Comparison of ENCODE assay signal across 1 cellular context in the genomic region with DNA sequence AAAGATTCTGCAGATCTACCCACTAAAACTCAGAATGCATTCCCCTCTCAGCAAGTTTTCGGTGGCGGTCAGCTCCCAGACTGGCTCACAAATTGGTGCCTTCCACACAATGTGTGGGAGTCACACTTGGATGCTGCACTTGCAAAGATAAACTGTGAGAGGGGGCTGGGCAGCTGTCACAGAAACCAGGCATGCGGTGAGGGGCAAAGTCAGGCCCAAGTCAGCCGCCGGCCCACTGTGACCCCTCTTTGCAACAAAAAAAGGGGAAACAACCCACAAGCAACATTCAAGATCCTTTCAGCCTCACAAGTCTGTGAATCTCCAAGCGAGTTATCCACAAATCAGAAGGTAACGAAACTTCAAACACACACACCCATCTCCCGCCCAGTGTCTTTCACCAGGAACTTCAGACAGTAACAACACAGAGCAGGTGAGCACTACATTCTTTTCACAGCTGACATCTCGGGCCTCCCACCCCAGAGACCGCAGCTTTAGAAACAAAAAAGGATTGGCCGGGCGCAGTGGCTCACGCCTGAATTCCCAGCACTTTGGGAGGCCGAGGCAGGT.
TF ChIP-seq lines count a peak whose summit lies in the region.

No MANE protein-coding gene starts in this region.

TF ChIP-seq in SK-N-SH, 30 proteins besides CTCF, POLR2A, EP300 and RAD21 (continued from another document):
- TF ChIP-seq MEF2A (IDR thresholded peaks at IDR 0.05; ENCODE audit: borderline replicate concordance, low read depth) (no peak), IRF3 (IDR thresholded peaks at IDR 0.05; ENCODE audit: low read depth, low read length) (no peak), MXI1 (IDR thresholded peaks at IDR 0.05; ENCODE audit: low read depth, low read length) (no peak), NRF1 (IDR thresholded peaks at IDR 0.05; ENCODE audit: low read depth, low read length) (no peak), TCF12 (IDR thresholded peaks at IDR 0.05) (no peak), SMC3 (IDR thresholded peaks at IDR 0.05; ENCODE audit: low read depth, low read length) (no peak), POLR2AphosphoS5 (IDR thresholded peaks at IDR 0.05; ENCODE audit: low read depth, low read length) (no peak), RCOR1 (IDR thresholded peaks at IDR 0.05; ENCODE audit: low read length) (no peak), RXRA (IDR thresholded peaks at IDR 0.05; ENCODE audit: borderline replicate concordance, low read depth) (no peak), NFIC (IDR thresholded peaks at IDR 0.05; ENCODE audit: borderline replicate concordance) (no peak), REST (IDR thresholded peaks at IDR 0.05; ENCODE audit: low read depth, low read length) (no peak)
